Comparison of ENCODE assay signal across 20 cellular contexts in genomic region chr10:107553470-107553869, GRCh38.
A peak's percentile ranks its signal among the peaks of the same experiment; 100 is the strongest.
DNase-seq lines count a peak whose midpoint lies in the region; ATAC-seq and TF ChIP-seq lines count a peak whose summit lies in the region.
"Had no signal": no experiment of that assay in that cellular context is flagged by ENCODE, and none has a peak within 500 bp of the region (broad histone marks: within the 10 kb centered on the region; RNA-seq: fewer than 3 reads in every experiment).

No MANE protein-coding gene starts in this region.

- H3K36me3 ChIP-seq in H7 (replicated peaks; ENCODE audit: control insufficient read depth, insufficient read depth, low read length): no peaks in the 10 kb centered on the region
- H3K36me3 ChIP-seq: HAP-1 had no signal

- H3K36me3 Mint-ChIP-seq in naive B cell: no peaks in the 10 kb centered on the region
- H3K36me3 Mint-ChIP-seq in activated CD8-positive, alpha-beta T cell treated with anti-CD3 and anti-CD28 coated beads for 36 hours (ENCODE audit: low read depth): no peaks in the 10 kb centered on the region
- H3K36me3 Mint-ChIP-seq: activated CD8-positive, alpha-beta memory T cell treated with anti-CD3 and anti-CD28 coated beads, Interleukin-2, amount 10 ng/mL, durations not matched to agents 7 days and 5 days; mesothelial cell of epicardium; stimulated activated effector memory CD8-positive, alpha-beta T cell treated with anti-CD3 and anti-CD28 coated beads, Interleukin-12 subunit alpha, Interleukin-12 subunit beta, amount 100 ng/mL, for 72 hours; type B pancreatic cell had no signal

- TF ChIP-seq CTCF in epithelial cell of proximal tubule (conservative IDR thresholded peaks at IDR 0.05; ENCODE audit: low read depth, low read length): no peak
- no peak for TF ChIP-seq CTCF in activated CD8-positive, alpha-beta T cell treated with anti-CD3 and anti-CD28 coated beads for 36 hours (IDR thresholded peaks at IDR 0.05)

- H3K27ac Mint-ChIP-seq in naive B cell: peak overlapping the region in 1 of 6 donors; percentile 11
- no peak overlapping the region for H3K27ac Mint-ChIP-seq in activated CD8-positive, alpha-beta T cell treated with anti-CD3 and anti-CD28 coated beads for 36 hours
- H3K27ac Mint-ChIP-seq: activated CD8-positive, alpha-beta memory T cell treated with anti-CD3 and anti-CD28 coated beads, Interleukin-2, amount 10 ng/mL, durations not matched to agents 7 days and 5 days; activated naive CD4-positive, alpha-beta T cell treated with anti-CD3 and anti-CD28 coated beads for 36 hours; mesothelial cell of epicardium; stimulated activated effector memory CD8-positive, alpha-beta T cell treated with anti-CD3 and anti-CD28 coated beads, Interleukin-12 subunit alpha, Interleukin-12 subunit beta, amount 100 ng/mL, for 72 hours; type B pancreatic cell had no signal

- peaks cover 2 to 28% (median 6%) of the 10 kb centered on the region in 7 donors for H3K9me3 Mint-ChIP-seq in naive B cell
- H3K9me3 Mint-ChIP-seq in activated CD8-positive, alpha-beta T cell treated with anti-CD3 and anti-CD28 coated beads for 36 hours: peaks cover 3% of the 10 kb centered on the region

- no peaks in the 10 kb centered on the region for H3K27me3 ChIP-seq in H7 (ENCODE audit: control insufficient read depth, insufficient read depth, low read length)

- H3K27me3 Mint-ChIP-seq in naive B cell: no peaks in the 10 kb centered on the region
- H3K27me3 Mint-ChIP-seq in activated CD8-positive, alpha-beta T cell treated with anti-CD3 and anti-CD28 coated beads for 36 hours: no peaks in the 10 kb centered on the region
- H3K27me3 Mint-ChIP-seq: activated CD8-positive, alpha-beta memory T cell treated with anti-CD3 and anti-CD28 coated beads, Interleukin-2, amount 10 ng/mL, durations not matched to agents 7 days and 5 days had no signal

- H3K4me1 Mint-ChIP-seq in naive B cell: peaks cover 4 to 26% (median 14%) of the 10 kb centered on the region in 3 donors
- no peaks in the 10 kb centered on the region for H3K4me1 Mint-ChIP-seq in activated CD8-positive, alpha-beta T cell treated with anti-CD3 and anti-CD28 coated beads for 36 hours (ENCODE audit: low read depth)
- H3K4me1 Mint-ChIP-seq: activated CD8-positive, alpha-beta memory T cell treated with anti-CD3 and anti-CD28 coated beads, Interleukin-2, amount 10 ng/mL, durations not matched to agents 7 days and 5 days; mesothelial cell of epicardium; stimulated activated effector memory CD8-positive, alpha-beta T cell treated with anti-CD3 and anti-CD28 coated beads, Interleukin-12 subunit alpha, Interleukin-12 subunit beta, amount 100 ng/mL, for 72 hours had no signal

- H3K4me3 ChIP-seq in epithelial cell of proximal tubule (ENCODE audit: low read depth, low read length): no peak overlapping the region
- no peak overlapping the region for H3K4me3 ChIP-seq in H7 (ENCODE audit: insufficient read depth, low read depth, low read length)
- H3K4me3 ChIP-seq: HAP-1, skin epidermis had no signal

- CTCF ChIA-PET in activated CD8-positive, alpha-beta T cell treated with anti-CD3 and anti-CD28 coated beads for 36 hours (lab: Charles Lee): no interaction called here

- POLR2A ChIA-PET in activated CD8-positive, alpha-beta T cell treated with anti-CD3 and anti-CD28 coated beads for 36 hours (lab: Charles Lee): no interaction called here

- peak overlapping the region in 1 of 8 donors; percentile 1 for H3K4me3 Mint-ChIP-seq in naive B cell
- no peak overlapping the region for H3K4me3 Mint-ChIP-seq in activated CD8-positive, alpha-beta T cell treated with anti-CD3 and anti-CD28 coated beads for 36 hours
- H3K4me3 Mint-ChIP-seq: activated CD8-positive, alpha-beta memory T cell treated with anti-CD3 and anti-CD28 coated beads, Interleukin-2, amount 10 ng/mL, durations not matched to agents 7 days and 5 days; activated naive CD4-positive, alpha-beta T cell treated with anti-CD3 and anti-CD28 coated beads for 36 hours; mesothelial cell of epicardium; stimulated activated effector memory CD8-positive, alpha-beta T cell treated with anti-CD3 and anti-CD28 coated beads, Interleukin-12 subunit alpha, Interleukin-12 subunit beta, amount 100 ng/mL, for 72 hours; type B pancreatic cell had no signal

- DNase-seq in COLO829 (ENCODE audit: low spot score) (peak; percentile 25), M059J (ENCODE audit: low read depth) (peak; percentile 46), epithelial cell of proximal tubule (ENCODE audit: low read depth) (peak; percentile 37), naive B cell (peak; percentile 20), H7 (no peak)
- DNase-seq in activated CD8-positive, alpha-beta T cell treated with anti-CD3 and anti-CD28 coated beads for 36 hours: no peak
- DNase-seq: activated CD8-positive, alpha-beta memory T cell treated with anti-CD3 and anti-CD28 coated beads, Interleukin-2, amount 10 ng/mL, durations not matched to agents 7 days and 5 days; activated naive CD4-positive, alpha-beta T cell treated with anti-CD3 and anti-CD28 coated beads for 36 hours; AML-193; DMS153; NCI-H1436; nucleus accumbens; SW 1271 had no signal

- intact Hi-C loops in activated CD8-positive, alpha-beta T cell treated with anti-CD3 and anti-CD28 coated beads for 36 hours (cut with micrococcal nuclease): no loop called here

- ATAC-seq in naive B cell (ENCODE audit: low read depth in 2 of 2) (peak; percentile 66 to 85), HG02981 (IDR thresholded peaks at IDR 0.05; ENCODE audit: unreplicated experiment) (no peak), HG02759 (IDR thresholded peaks at IDR 0.05; ENCODE audit: unreplicated experiment) (no peak)
- ATAC-seq in activated CD8-positive, alpha-beta T cell treated with anti-CD3 and anti-CD28 coated beads for 36 hours: no peak
- ATAC-seq: activated CD8-positive, alpha-beta memory T cell treated with anti-CD3 and anti-CD28 coated beads, Interleukin-2, amount 10 ng/mL, durations not matched to agents 7 days and 5 days; stimulated activated effector memory CD8-positive, alpha-beta T cell treated with anti-CD3 and anti-CD28 coated beads, Interleukin-12 subunit alpha, Interleukin-12 subunit beta, amount 100 ng/mL, for 72 hours had no signal

Comparison
In these comparisons a context has a peak if more than half of its experiments do, and no peak if none do; other contexts are left out.
1. DNase-seq: peak in COLO829 (single experiment), M059J (single experiment), epithelial cell of proximal tubule (single experiment) and naive B cell (single experiment); none in activated CD8-positive, alpha-beta T cell treated with anti-CD3 and anti-CD28 coated beads for 36 hours (single experiment) and H7 (single experiment).
2. ATAC-seq: peak in naive B cell (2 of 2); none in activated CD8-positive, alpha-beta T cell treated with anti-CD3 and anti-CD28 coated beads for 36 hours (single experiment), HG02981 (single experiment) and HG02759 (single experiment).